In genomic region chr2:152175368-152176112, GRCh38 we compare ENCODE assay signal across 1 cellular context.
A peak's percentile ranks its signal among the peaks of the same experiment; 100 is the strongest.
TF ChIP-seq lines count a peak whose summit lies in the region.

Gene STAM2, minus strand, starts transcription at chr2:152175763. Its CDS starts 121 bp downstream, at chr2:152175642.

TF ChIP-seq in HepG2, 621 proteins besides CTCF, POLR2A, EP300 and RAD21 (continued from another document and continues in another):
- peak; percentile 97; the same call in 1 of the 2 replicates for TF ChIP-seq ZNF337 (CRISPR knock-in tag; IDR thresholded peaks at IDR 0.05; ENCODE audit: borderline replicate concordance, low read depth)
- no peak; the same call in 1 of the 2 replicates for TF ChIP-seq ZFAT (CRISPR knock-in tag; conservative IDR thresholded peaks at IDR 0.05)
- TF ChIP-seq ZNF660 (CRISPR knock-in tag; IDR thresholded peaks at IDR 0.05; ENCODE audit: borderline replicate concordance, low read depth), result no peak; the same call in 1 of the 2 replicates
- peak; percentile 84 for TF ChIP-seq SMAD3 (CRISPR knock-in tag; IDR thresholded peaks at IDR 0.05)
- TF ChIP-seq ZNF335 (CRISPR knock-in tag; IDR thresholded peaks at IDR 0.05), result peak; percentile 100
- TF ChIP-seq NR1H2 (CRISPR knock-in tag; IDR thresholded peaks at IDR 0.05; ENCODE audit: borderline replicate concordance, low read depth), result peak; percentile 28; the same call in 1 of the 2 replicates
- peak; percentile 97; the same call in 1 of the 2 replicates for TF ChIP-seq BRD4 (CRISPR knock-in tag; IDR thresholded peaks at IDR 0.05)
- TF ChIP-seq ZNF234 (CRISPR knock-in tag; conservative IDR thresholded peaks at IDR 0.05), result peak; percentile 88
- TF ChIP-seq DDIT3 (CRISPR knock-in tag; IDR thresholded peaks at IDR 0.05), result peak; percentile 73; the same call in 1 of the 2 replicates
- peak; percentile 86 for TF ChIP-seq CBFB (CRISPR knock-in tag; IDR thresholded peaks at IDR 0.05)
- peak; percentile 15; the same call in 1 of the 2 replicates for TF ChIP-seq ZNF546 (CRISPR knock-in tag; conservative IDR thresholded peaks at IDR 0.05)
- TF ChIP-seq ZNF781 (CRISPR knock-in tag; IDR thresholded peaks at IDR 0.05; ENCODE audit: borderline replicate concordance, not compliant biosample characterization), result peak; percentile 56
- TF ChIP-seq PHF8 (CRISPR knock-in tag; IDR thresholded peaks at IDR 0.05), result peak; percentile 98
- TF ChIP-seq TEF (CRISPR knock-in tag; IDR thresholded peaks at IDR 0.05), result no peak; the same call in 1 of the 2 replicates
- TF ChIP-seq ZNF703 (CRISPR knock-in tag; IDR thresholded peaks at IDR 0.05; ENCODE audit: borderline replicate concordance), result peak; percentile 92; the same call in 1 of the 2 replicates
- 0 out of 2 replicates have a peak, but pooled peaks have one; percentile 58 for TF ChIP-seq CREB3 (CRISPR knock-in tag; IDR thresholded peaks at IDR 0.05)
- TF ChIP-seq HDAC1 (CRISPR knock-in tag; IDR thresholded peaks at IDR 0.05), result peak; percentile 98
- TF ChIP-seq ZNF792 (CRISPR knock-in tag; IDR thresholded peaks at IDR 0.05), result peak; percentile 85
- TF ChIP-seq ZNF567 (CRISPR knock-in tag; IDR thresholded peaks at IDR 0.05; ENCODE audit: borderline replicate concordance), result peak; percentile 78; the same call in 1 of the 2 replicates
- no peak for TF ChIP-seq NCOA5 (CRISPR knock-in tag; IDR thresholded peaks at IDR 0.05)
- TF ChIP-seq ZNF468 (CRISPR knock-in tag; IDR thresholded peaks at IDR 0.05), result no peak; the same call in 1 of the 2 replicates
- peak; percentile 91; the same call in 1 of the 2 replicates for TF ChIP-seq ZNF34 (CRISPR knock-in tag; IDR thresholded peaks at IDR 0.05; ENCODE audit: borderline replicate concordance)
- TF ChIP-seq ZNF124 (CRISPR knock-in tag; IDR thresholded peaks at IDR 0.05), result peak; percentile 91
- TF ChIP-seq KMT2A (CRISPR knock-in tag; IDR thresholded peaks at IDR 0.05), result peak; percentile 97
- no peak for TF ChIP-seq SOX6 (IDR thresholded peaks at IDR 0.05)
- TF ChIP-seq SOX6 (CRISPR knock-in tag; IDR thresholded peaks at IDR 0.05), result peak; percentile 83
- peak; percentile 88 for TF ChIP-seq SRSF1 (optimal IDR thresholded peaks at IDR 0.05; ENCODE audit: low read depth, low read length)
- TF ChIP-seq PAF1 (CRISPR knock-in tag; IDR thresholded peaks at IDR 0.05), result no peak
- peak; percentile 87 for TF ChIP-seq ZNF451 (CRISPR knock-in tag; IDR thresholded peaks at IDR 0.05)
- peak; percentile 91 for TF ChIP-seq ZNF160 (CRISPR knock-in tag; IDR thresholded peaks at IDR 0.05)
- peak; percentile 73 for TF ChIP-seq ISX (CRISPR knock-in tag; conservative IDR thresholded peaks at IDR 0.05)
- peak; percentile 91; the same call in 1 of the 2 replicates for TF ChIP-seq PCBP1 (IDR thresholded peaks at IDR 0.05; ENCODE audit: borderline replicate concordance, low read depth, low read length)
- TF ChIP-seq CHCHD3 (CRISPR knock-in tag; IDR thresholded peaks at IDR 0.05), result 0 out of 2 replicates have a peak, but pooled peaks have one; percentile 54
- TF ChIP-seq TBP (CRISPR knock-in tag; IDR thresholded peaks at IDR 0.05), result no peak
- peak; percentile 98 for TF ChIP-seq PTBP1 (IDR thresholded peaks at IDR 0.05; ENCODE audit: low read depth, low read length, poor library complexity, severe bottlenecking)
- TF ChIP-seq MXI1 (IDR thresholded peaks at IDR 0.05; ENCODE audit: borderline replicate concordance, low read depth, low read length), result peak; percentile 91; the same call in 2 of the 3 replicates
- peak; percentile 95 for TF ChIP-seq REPIN1 (CRISPR knock-in tag; IDR thresholded peaks at IDR 0.05; ENCODE audit: borderline replicate concordance, low read depth)
- TF ChIP-seq HNF1B (CRISPR knock-in tag; IDR thresholded peaks at IDR 0.05), result peak; percentile 95
- TF ChIP-seq ZNF205 (CRISPR knock-in tag; IDR thresholded peaks at IDR 0.05), result peak; percentile 93
- TF ChIP-seq SIN3B (IDR thresholded peaks at IDR 0.05; ENCODE audit: low read length), result 0 out of 2 replicates have a peak, but pooled peaks have one; percentile 44
- no peak for TF ChIP-seq SMARCE1 (IDR thresholded peaks at IDR 0.05; ENCODE audit: borderline replicate concordance)
- no peak for TF ChIP-seq ZNF407 (CRISPR knock-in tag; IDR thresholded peaks at IDR 0.05; ENCODE audit: not compliant biosample characterization)
- peak; percentile 92 for TF ChIP-seq ZNF800 (CRISPR knock-in tag; IDR thresholded peaks at IDR 0.05)
- TF ChIP-seq KDM1A (CRISPR knock-in tag; IDR thresholded peaks at IDR 0.05), result no peak
- peak; percentile 94 for TF ChIP-seq DBP (CRISPR knock-in tag; IDR thresholded peaks at IDR 0.05; ENCODE audit: not compliant biosample characterization)
- no peak for TF ChIP-seq NBN (conservative IDR thresholded peaks at IDR 0.05)
- 0 out of 2 replicates have a peak, but pooled peaks have one; percentile 28 for TF ChIP-seq ZKSCAN1 (IDR thresholded peaks at IDR 0.05; ENCODE audit: low read length)
- 0 out of 2 replicates have a peak, but pooled peaks have one; percentile 47 for TF ChIP-seq ZSCAN22 (CRISPR knock-in tag; IDR thresholded peaks at IDR 0.05)
- no peak for TF ChIP-seq IKZF1 (IDR thresholded peaks at IDR 0.05)
- TF ChIP-seq ZBTB2 (CRISPR knock-in tag; IDR thresholded peaks at IDR 0.05; ENCODE audit: low read depth), result peak; percentile 72; the same call in 1 of the 2 replicates
- TF ChIP-seq FOXA1 (IDR thresholded peaks at IDR 0.05), result no peak
- TF ChIP-seq FOXA1 (CRISPR knock-in tag; IDR thresholded peaks at IDR 0.05), result 0 out of 2 replicates have a peak, but pooled peaks have one; percentile 14
- TF ChIP-seq PHF20 (CRISPR knock-in tag; IDR thresholded peaks at IDR 0.05), result peak; percentile 98
- peak; percentile 93 for TF ChIP-seq ZFX (CRISPR knock-in tag; IDR thresholded peaks at IDR 0.05; ENCODE audit: low read depth)
